Comparison of ENCODE assay signal across 15 cellular contexts in the genomic region with DNA sequence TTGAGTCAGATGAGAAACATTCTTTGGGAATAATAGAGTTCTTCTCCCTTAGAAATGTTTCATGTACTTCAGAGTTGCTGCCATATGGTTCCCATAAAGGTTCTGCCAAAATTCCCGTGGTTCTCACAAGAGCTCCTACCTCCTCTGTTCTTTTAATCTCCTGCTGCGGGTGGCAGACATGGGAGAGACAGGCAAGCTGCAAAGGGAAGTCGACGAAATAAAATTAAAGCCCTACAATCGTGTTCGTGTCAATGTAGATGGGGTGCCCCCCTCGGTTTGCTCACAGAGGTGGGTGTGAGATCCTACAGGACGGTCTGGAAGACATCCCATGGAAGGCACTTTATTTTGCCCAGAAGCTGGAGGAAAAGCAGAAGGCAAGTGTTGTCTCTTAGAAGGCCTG.
"Had no signal": no experiment of that assay in that cellular context is flagged by ENCODE, and none has a peak within 500 bp of the region (broad histone marks: within the 10 kb centered on the region; RNA-seq: fewer than 3 reads in every experiment).

No MANE protein-coding gene starts in this region.

- H3K36me3 Mint-ChIP-seq: activated naive CD8-positive, alpha-beta T cell; naive B cell had no signal

- H3K4me1 ChIP-seq: left ventricle myocardium inferior, tibial nerve had no signal

- H3K27me3 Mint-ChIP-seq: activated naive CD8-positive, alpha-beta T cell had no signal

- H3K4me3 ChIP-seq: left ventricle myocardium inferior, mucosa of descending colon, tibial nerve had no signal

- H3K4me3 Mint-ChIP-seq: activated naive CD8-positive, alpha-beta T cell; naive B cell had no signal

- DNase-seq: activated CD4-positive, alpha-beta T cell treated with anti-CD3 and anti-CD28 coated beads, Interleukin-2, amount 50 U/mL, for 4 hours; activated gamma-delta T cell treated with Interleukin-2 at 50 U/mL for 16 hours; dermis blood vessel endothelial cell; effector memory CD4-positive, alpha-beta T cell; foreskin fibroblast; glutamatergic neuron; kidney glomerular epithelial cell; left ventricle myocardium inferior; mucosa of descending colon; naive B cell; stimulated activated naive CD4-positive, alpha-beta T cell; SW 1271; WERI-Rb-1 had no signal

- H3K4me1 Mint-ChIP-seq: naive B cell had no signal

- ATAC-seq: mucosa of descending colon had no signal

- H3K36me3 ChIP-seq: left ventricle myocardium inferior, tibial nerve, WERI-Rb-1 had no signal

- H3K9me3 ChIP-seq: left ventricle myocardium inferior, mucosa of descending colon, tibial nerve had no signal

- H3K27ac Mint-ChIP-seq: activated naive CD8-positive, alpha-beta T cell had no signal

- H3K27me3 ChIP-seq: tibial nerve had no signal
